10 cellular contexts compared by ENCODE assay signal in genomic region chr14:60204104-60204842, GRCh38. TPM values are rescaled to one million over a fixed set of nuclear protein-coding genes. Genes with fewer than 3 reads are reported as not detected.
DNase-seq lines count a peak whose midpoint lies in the region; ATAC-seq and TF ChIP-seq lines count a peak whose summit lies in the region.
"Had no signal": no experiment of that assay in that cellular context is flagged by ENCODE, and none has a peak within 500 bp of the region (broad histone marks: within the 10 kb centered on the region; RNA-seq: fewer than 3 reads in every experiment).

No MANE protein-coding gene starts in this region.

- no peak overlapping the region for H3K4me3 Mint-ChIP-seq in Calu3 (ENCODE audit: low read depth, unreplicated experiment)
- H3K4me3 Mint-ChIP-seq in activated naive CD4-positive, alpha-beta T cell treated with anti-CD3 and anti-CD28 coated beads for 36 hours = no peak overlapping the region
- H3K4me3 Mint-ChIP-seq: B cell; T-helper 1 cell treated with Interleukin-12 subunit alpha and Interleukin-12 subunit beta and Interleukin-4 antibody, amounts not matched to agents 30 μg/mL and 1 μg/mL, for 36 hours had no signal

- no peak overlapping the region for H3K27ac Mint-ChIP-seq in Calu3 (ENCODE audit: unreplicated experiment)
- no peak overlapping the region for H3K27ac Mint-ChIP-seq in activated naive CD4-positive, alpha-beta T cell treated with anti-CD3 and anti-CD28 coated beads for 36 hours
- H3K27ac Mint-ChIP-seq: B cell; T-helper 1 cell treated with Interleukin-12 subunit alpha and Interleukin-12 subunit beta and Interleukin-4 antibody, amounts not matched to agents 30 μg/mL and 1 μg/mL, for 36 hours had no signal

- no TSS peak for BruUV-seq in Calu3 (replicated peaks; lab: Mats Ljungman, UMichigan)

- POLR2A ChIA-PET in GM10248 (lab: Yijun Ruan, JAX) = interaction anchor here (1.0 to 4.7 kb wide), 4 partner anchors 9 to 720 kb away, joined by 3 to 26 read pairs (median 3); partner anchors contain the start of genes JKAMP, L3HYPDH, PCNX4 and PPM1A

- H3K27me3 ChIP-seq in BE2C = no peaks in the 10 kb centered on the region

- H3K27me3 Mint-ChIP-seq in Calu3 (ENCODE audit: unreplicated experiment) = peaks cover 25% of the 10 kb centered on the region
- H3K27me3 Mint-ChIP-seq in activated naive CD4-positive, alpha-beta T cell treated with anti-CD3 and anti-CD28 coated beads for 36 hours (ENCODE audit: low read depth) = peaks cover 23% of the 10 kb centered on the region

- DNase-seq in BE2C (no peak), NCI-H748 (lab: John Stamatoyannopoulos, UW; ENCODE audit: unreplicated experiment) (peak; percentile 95), Calu3 (no peak), GM10248 (ENCODE audit: extremely low spot score) (no peak)
- DNase-seq in effector CD8-positive, alpha-beta T cell (lab: John Stamatoyannopoulos, UW) = no peak
- no peak for DNase-seq in activated naive CD4-positive, alpha-beta T cell treated with anti-CD3 and anti-CD28 coated beads for 36 hours

- ATAC-seq in GM19324 (IDR thresholded peaks at IDR 0.05; ENCODE audit: low FRiP score, unreplicated experiment) (peak; percentile 88), HG03039 (IDR thresholded peaks at IDR 0.05; ENCODE audit: unreplicated experiment) (peak; percentile 54)

- intact Hi-C loops in Calu3 (cut with micrococcal nuclease; ENCODE audit: unreplicated experiment) = no loop called here
- intact Hi-C loops in activated naive CD4-positive, alpha-beta T cell treated with anti-CD3 and anti-CD28 coated beads for 36 hours (cut with micrococcal nuclease) = no loop called here

- H3K36me3 ChIP-seq in BE2C = no peaks in the 10 kb centered on the region

- H3K4me1 ChIP-seq in BE2C = peaks cover 3% of the 10 kb centered on the region; the same call in 1 of the 2 replicates

- CTCF ChIA-PET in Calu3 (lab: Charles Lee) (interaction anchor here (0.9 to 1.0 kb wide), 2 partner anchors 125 to 354 kb away, joined by 3 read pairs; no protein-coding TSS in a partner anchor), GM10248 (lab: Yijun Ruan, JAX) (interaction anchor here (1.2 to 4.6 kb wide), 7 partner anchors 8 to 124 kb away, joined by 3 to 31 read pairs (median 11); no protein-coding TSS in a partner anchor)
- CTCF ChIA-PET in activated naive CD4-positive, alpha-beta T cell treated with anti-CD3 and anti-CD28 coated beads for 36 hours (lab: Charles Lee) = interaction anchor here (0.8 kb wide), 1 partner anchor 9 kb away, joined by 3 read pairs; no protein-coding TSS in a partner anchor

- TF ChIP-seq CTCF in BE2C (IDR thresholded peaks at IDR 0.05; ENCODE audit: low read depth, low read length) (no peak), Calu3 (IDR thresholded peaks at IDR 0.05; ENCODE audit: unreplicated experiment) (no peak), GM10248 (IDR thresholded peaks at IDR 0.05; ENCODE audit: control extremely low read depth, extremely low read depth, low read depth, missing control alignments) (no peak)

- H3K4me3 ChIP-seq in BE2C (ENCODE audit: low read depth, low read length) = peak overlapping the region; percentile 22

- H3K9me3 ChIP-seq in BE2C = no peaks in the 10 kb centered on the region

- H3K9me3 Mint-ChIP-seq in Calu3 (ENCODE audit: low read depth, unreplicated experiment) = peaks cover 4% of the 10 kb centered on the region
- H3K9me3 Mint-ChIP-seq in activated naive CD4-positive, alpha-beta T cell treated with anti-CD3 and anti-CD28 coated beads for 36 hours = peaks cover 6% of the 10 kb centered on the region

- H3K4me1 Mint-ChIP-seq in Calu3 (ENCODE audit: low read depth, unreplicated experiment) = no peaks in the 10 kb centered on the region
- peaks cover 19% of the 10 kb centered on the region for H3K4me1 Mint-ChIP-seq in activated naive CD4-positive, alpha-beta T cell treated with anti-CD3 and anti-CD28 coated beads for 36 hours (ENCODE audit: low read depth)

- no peaks in the 10 kb centered on the region for H3K36me3 Mint-ChIP-seq in Calu3 (ENCODE audit: insufficient read depth, unreplicated experiment)
- peaks cover 3% of the 10 kb centered on the region for H3K36me3 Mint-ChIP-seq in activated naive CD4-positive, alpha-beta T cell treated with anti-CD3 and anti-CD28 coated beads for 36 hours (ENCODE audit: low read depth)

RNA-seq across cellular contexts. Expression of gene DHRS7, which starts 39.1 kb away (rescaled TPM):
- polyA plus RNA-seq in BE2C (2012; ENCODE audit: insufficient read depth, insufficient read length, low read depth) = 104 TPM
- 34.9 and 39.3 TPM in 2 replicates for total RNA-seq in Calu3 (2022)
- total RNA-seq in activated naive CD4-positive, alpha-beta T cell treated with anti-CD3 and anti-CD28 coated beads for 36 hours = 10 to 100 TPM; 40.5 to 43.4 TPM

RNA-seq across cellular contexts. Expression of gene PPM1A, which starts 44.7 kb away (rescaled TPM):
- polyA plus RNA-seq in BE2C (2012; ENCODE audit: insufficient read depth, insufficient read length, low read depth) = 41.4 TPM
- 38.9 and 40.0 TPM in 2 replicates for total RNA-seq in Calu3 (2022)
- 10 to 100 TPM; 35.3 to 36.1 TPM for total RNA-seq in activated naive CD4-positive, alpha-beta T cell treated with anti-CD3 and anti-CD28 coated beads for 36 hours
